In genomic region chr5:14212838-14213237, GRCh38 we compare ENCODE assay signal across 10 cellular contexts.
DNase-seq lines count a peak whose midpoint lies in the region; ATAC-seq and TF ChIP-seq lines count a peak whose summit lies in the region.
"Had no signal": no experiment of that assay in that cellular context is flagged by ENCODE, and none has a peak within 500 bp of the region (broad histone marks: within the 10 kb centered on the region; RNA-seq: fewer than 3 reads in every experiment).

No MANE protein-coding gene starts in this region.

- ATAC-seq in GM18502 (IDR thresholded peaks at IDR 0.05; ENCODE audit: poor library complexity, unreplicated experiment): peak; percentile 41
- ATAC-seq in GM21737 (IDR thresholded peaks at IDR 0.05; ENCODE audit: unreplicated experiment): peak; percentile 37
- no peak for ATAC-seq in body of pancreas
- no peak for ATAC-seq in stimulated activated naive CD8-positive, alpha-beta T cell treated with anti-CD3 and anti-CD28 coated beads, Interleukin-15, Interleukin-2, amounts not matched to agents 100 U/mL and 50 U/mL, for 24 hours

- no peak for TF ChIP-seq POLR2A in body of pancreas (IDR thresholded peaks at IDR 0.05)

- WGBS in body of pancreas, 2 donors: 36 to 39% methylated on average over 4 of the region's 4 CpGs

- DNase-seq in HuH-7 (ENCODE audit: low spot score) (peak; percentile 49), body of pancreas (no peak), iPS-NIHi11 (ENCODE audit: low spot score) (no peak), mesothelial cell of epicardium (ENCODE audit: low spot score in 2 of 2, unreplicated experiment in 2 of 2) (no peak)
- DNase-seq in stimulated activated naive CD8-positive, alpha-beta T cell treated with anti-CD3 and anti-CD28 coated beads, Interleukin-15, Interleukin-2, amounts not matched to agents 100 U/mL and 50 U/mL, for 24 hours: no peak
- DNase-seq: activated CD4-positive, CD25-positive, alpha-beta regulatory T cell; midbrain had no signal

- H3K27ac Mint-ChIP-seq in mesothelial cell of epicardium: no peak overlapping the region

- H3K9me3 ChIP-seq in muscle layer of colon (ENCODE audit: low read length) (no peaks in the 10 kb centered on the region), body of pancreas (no peaks in the 10 kb centered on the region)

- TF ChIP-seq CTCF in body of pancreas (IDR thresholded peaks at IDR 0.05) (no peak), mesothelial cell of epicardium (IDR thresholded peaks at IDR 0.05; ENCODE audit: unreplicated experiment) (no peak)

- intact Hi-C loops in body of pancreas (cut with DNase I): no loop called here

- no peak overlapping the region for H3K4me3 Mint-ChIP-seq in mesothelial cell of epicardium

- peaks cover 62% of the 10 kb centered on the region for H3K4me1 ChIP-seq in muscle layer of colon (ENCODE audit: insufficient read depth, low read length)
- peaks cover 25% of the 10 kb centered on the region for H3K4me1 ChIP-seq in body of pancreas

- H3K36me3 Mint-ChIP-seq in mesothelial cell of epicardium: no peaks in the 10 kb centered on the region

- H3K36me3 ChIP-seq in muscle layer of colon (ENCODE audit: insufficient read depth, low read length) (no peaks in the 10 kb centered on the region), body of pancreas (replicated peaks in 1 of 2; ENCODE audit: insufficient read depth in 1 of 2, low read depth in 2 of 2) (no peaks in the 10 kb centered on the region)

- H3K27me3 Mint-ChIP-seq in mesothelial cell of epicardium (ENCODE audit: low read depth): no peaks in the 10 kb centered on the region

- H3K27ac ChIP-seq in muscle layer of colon (ENCODE audit: low read depth, low read length): peak overlapping the region; percentile 1
- H3K27ac ChIP-seq in body of pancreas: no peak overlapping the region

- no peaks in the 10 kb centered on the region for H3K27me3 ChIP-seq in muscle layer of colon (ENCODE audit: control insufficient read depth in 1 of 2, insufficient read depth in 2 of 2, low read length in 2 of 2)
- H3K27me3 ChIP-seq in body of pancreas: no peaks in the 10 kb centered on the region

- H3K4me3 ChIP-seq in muscle layer of colon (ENCODE audit: low read depth in 1 of 2, low read length in 2 of 2) (no peak overlapping the region), body of pancreas (no peak overlapping the region)

- no peaks in the 10 kb centered on the region for H3K9me3 Mint-ChIP-seq in mesothelial cell of epicardium

- H3K4me1 Mint-ChIP-seq in mesothelial cell of epicardium: peaks cover 36% of the 10 kb centered on the region

- no peak overlapping the region for H3K9ac ChIP-seq in muscle layer of colon (ENCODE audit: low read length)

Comparison
In these comparisons a context has a peak if more than half of its experiments do, and no peak if none do; other contexts are left out.
1. ATAC-seq: peak in GM18502 (single experiment) and GM21737 (single experiment); none in body of pancreas (single experiment) and stimulated activated naive CD8-positive, alpha-beta T cell treated with anti-CD3 and anti-CD28 coated beads, Interleukin-15, Interleukin-2, amounts not matched to agents 100 U/mL and 50 U/mL, for 24 hours (single experiment).